Comparison of ENCODE assay signal across 9 cellular contexts in genomic region chr3:13141991-13142412, GRCh38.
DNase-seq lines count a peak whose midpoint lies in the region; FAIRE-seq lines count a peak whose summit lies in the region.
"Had no signal": no experiment of that assay in that cellular context is flagged by ENCODE, and none has a peak within 500 bp of the region (broad histone marks: within the 10 kb centered on the region; RNA-seq: fewer than 3 reads in every experiment).

No MANE protein-coding gene starts in this region.

- no peaks in the 10 kb centered on the region for H3K4me1 Mint-ChIP-seq in T-helper 2 cell treated with Interferon-gamma antibody and Interleukin-4, amounts not matched to agents 5 μg/mL and 100 μg/mL, for 36 hours (ENCODE audit: low read depth)

- no peaks in the 10 kb centered on the region for H3K27me3 Mint-ChIP-seq in T-helper 2 cell treated with Interferon-gamma antibody and Interleukin-4, amounts not matched to agents 5 μg/mL and 100 μg/mL, for 36 hours (ENCODE audit: low read depth)

- no peak overlapping the region for H3K27ac Mint-ChIP-seq in T-helper 2 cell treated with Interferon-gamma antibody and Interleukin-4, amounts not matched to agents 5 μg/mL and 100 μg/mL, for 36 hours

- peaks cover 3% of the 10 kb centered on the region for H3K9me3 ChIP-seq in trophoblast cell (ENCODE audit: insufficient read depth, low read depth, low read length)

- no peak overlapping the region for H3K4me3 Mint-ChIP-seq in T-helper 2 cell treated with Interferon-gamma antibody and Interleukin-4, amounts not matched to agents 5 μg/mL and 100 μg/mL, for 36 hours

- no peak overlapping the region for H2AK5ac ChIP-seq in trophoblast cell (ENCODE audit: low read length)

- H4K8ac ChIP-seq in trophoblast cell (ENCODE audit: low read depth, low read length), result no peak overlapping the region

- no CpG with 5 or more reads among the region's 8 CpGs for WGBS in trophoblast cell (ENCODE audit: extremely low coverage, insufficient coverage, insufficient read length)

- no peak overlapping the region for H2BK5ac ChIP-seq in trophoblast cell (ENCODE audit: low read depth, low read length, poor library complexity)

- no peaks in the 10 kb centered on the region for H3K79me1 ChIP-seq in trophoblast cell (ENCODE audit: low read length)

- H2BK120ac ChIP-seq in trophoblast cell (ENCODE audit: insufficient read depth, low read length, poor library complexity), result no peak overlapping the region

- H3K79me2 ChIP-seq in trophoblast cell (ENCODE audit: control insufficient read depth, insufficient read depth, low read length, poor library complexity), result no peaks in the 10 kb centered on the region

- no peak overlapping the region for H3K23ac ChIP-seq in trophoblast cell (ENCODE audit: low read length)

- DNase-seq in GM19239 (ENCODE audit: insufficient read length, low spot score) (peak; percentile 34), MV-4-11 (lab: John Stamatoyannopoulos, UW) (peak; percentile 18), dermis blood vessel endothelial cell (peak; percentile 57), trophoblast cell (peak; percentile 53 to 72), NCI-H1930 (lab: John Stamatoyannopoulos, UW) (no peak), activated gamma-delta T cell (lab: John Stamatoyannopoulos, UW) (no peak)
- DNase-seq in T-helper 2 cell treated with Interferon-gamma antibody and Interleukin-4, amounts not matched to agents 5 μg/mL and 100 μg/mL, for 36 hours (ENCODE audit: low spot score), result no peak
- DNase-seq: SW 1271 had no signal

- no peak overlapping the region for H4K91ac ChIP-seq in trophoblast cell (ENCODE audit: low read depth, low read length)

- no peak overlapping the region for H3K14ac ChIP-seq in trophoblast cell (ENCODE audit: low read length)

- H3K27me3 ChIP-seq in trophoblast cell (ENCODE audit: insufficient read depth, low read length), result no peaks in the 10 kb centered on the region

- no peak overlapping the region for H3K4ac ChIP-seq in trophoblast cell (ENCODE audit: low read depth, low read length)

- no peak overlapping the region for H3K4me3 ChIP-seq in trophoblast cell (ENCODE audit: low read depth, low read length)

- H3K9ac ChIP-seq in trophoblast cell (ENCODE audit: low read length), result no peak overlapping the region

- no peaks in the 10 kb centered on the region for H3K9me3 Mint-ChIP-seq in T-helper 2 cell treated with Interferon-gamma antibody and Interleukin-4, amounts not matched to agents 5 μg/mL and 100 μg/mL, for 36 hours

- no peak for FAIRE-seq in GM19239 (lab: Jason Lieb, UNC)

- no peaks in the 10 kb centered on the region for H3K4me1 ChIP-seq in trophoblast cell (ENCODE audit: control insufficient read depth in 1 of 2, insufficient read depth in 2 of 2, low read length in 2 of 2)

- H4K12ac ChIP-seq in trophoblast cell (ENCODE audit: low read depth, low read length), result no peak overlapping the region

- H3K18ac ChIP-seq in trophoblast cell (ENCODE audit: low read length), result no peak overlapping the region

- no peaks in the 10 kb centered on the region for H3K36me3 ChIP-seq in trophoblast cell (ENCODE audit: control insufficient read depth in 1 of 2, insufficient read depth in 2 of 2, low read length in 2 of 2)

- no peak overlapping the region for H2AFZ ChIP-seq in trophoblast cell (ENCODE audit: insufficient read depth, low read length, poor library complexity)

- H3K36me3 Mint-ChIP-seq in T-helper 2 cell treated with Interferon-gamma antibody and Interleukin-4, amounts not matched to agents 5 μg/mL and 100 μg/mL, for 36 hours (ENCODE audit: low read depth), result no peaks in the 10 kb centered on the region

- H3K4me2 ChIP-seq in trophoblast cell (ENCODE audit: low read length), result no peak overlapping the region

- no peak overlapping the region for H3K27ac ChIP-seq in trophoblast cell (ENCODE audit: low read depth, low read length)
- H3K27ac ChIP-seq: epithelial cell of prostate had no signal

- H2BK12ac ChIP-seq in trophoblast cell (ENCODE audit: low read length), result no peak overlapping the region

Comparison
In these comparisons a context has a peak if more than half of its experiments do, and no peak if none do; other contexts are left out.
1. DNase-seq: peak in GM19239 (single experiment), MV-4-11 (single experiment), dermis blood vessel endothelial cell (single experiment) and trophoblast cell (2 of 2); none in T-helper 2 cell treated with Interferon-gamma antibody and Interleukin-4, amounts not matched to agents 5 μg/mL and 100 μg/mL, for 36 hours (single experiment), NCI-H1930 (0 of 2) and activated gamma-delta T cell (single experiment).